ENCODE assay signal across 1 cellular context in genomic region chr9:127177682-127178265, GRCh38.
TF ChIP-seq lines count a peak whose summit lies in the region.

No MANE protein-coding gene starts in this region.

TF ChIP-seq in GM23338, 12 proteins besides CTCF, POLR2A, EP300 and RAD21 (continued from another document):
- TF ChIP-seq ZNF462 (CRISPR knock-in tag; IDR thresholded peaks at IDR 0.05): no peak
- TF ChIP-seq, protein P1, sequence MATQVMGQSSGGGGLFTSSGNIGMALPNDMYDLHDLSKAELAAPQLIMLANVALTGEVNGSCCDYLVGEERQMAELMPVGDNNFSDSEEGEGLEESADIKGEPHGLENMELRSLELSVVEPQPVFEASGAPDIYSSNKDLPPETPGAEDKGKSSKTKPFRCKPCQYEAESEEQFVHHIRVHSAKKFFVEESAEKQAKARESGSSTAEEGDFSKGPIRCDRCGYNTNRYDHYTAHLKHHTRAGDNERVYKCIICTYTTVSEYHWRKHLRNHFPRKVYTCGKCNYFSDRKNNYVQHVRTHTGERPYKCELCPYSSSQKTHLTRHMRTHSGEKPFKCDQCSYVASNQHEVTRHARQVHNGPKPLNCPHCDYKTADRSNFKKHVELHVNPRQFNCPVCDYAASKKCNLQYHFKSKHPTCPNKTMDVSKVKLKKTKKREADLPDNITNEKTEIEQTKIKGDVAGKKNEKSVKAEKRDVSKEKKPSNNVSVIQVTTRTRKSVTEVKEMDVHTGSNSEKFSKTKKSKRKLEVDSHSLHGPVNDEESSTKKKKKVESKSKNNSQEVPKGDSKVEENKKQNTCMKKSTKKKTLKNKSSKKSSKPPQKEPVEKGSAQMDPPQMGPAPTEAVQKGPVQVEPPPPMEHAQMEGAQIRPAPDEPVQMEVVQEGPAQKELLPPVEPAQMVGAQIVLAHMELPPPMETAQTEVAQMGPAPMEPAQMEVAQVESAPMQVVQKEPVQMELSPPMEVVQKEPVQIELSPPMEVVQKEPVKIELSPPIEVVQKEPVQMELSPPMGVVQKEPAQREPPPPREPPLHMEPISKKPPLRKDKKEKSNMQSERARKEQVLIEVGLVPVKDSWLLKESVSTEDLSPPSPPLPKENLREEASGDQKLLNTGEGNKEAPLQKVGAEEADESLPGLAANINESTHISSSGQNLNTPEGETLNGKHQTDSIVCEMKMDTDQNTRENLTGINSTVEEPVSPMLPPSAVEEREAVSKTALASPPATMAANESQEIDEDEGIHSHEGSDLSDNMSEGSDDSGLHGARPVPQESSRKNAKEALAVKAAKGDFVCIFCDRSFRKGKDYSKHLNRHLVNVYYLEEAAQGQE (IDR thresholded peaks at IDR 0.05; ENCODE audit: unreplicated experiment): no peak
- no peak for TF ChIP-seq STAT1 (IDR thresholded peaks at IDR 0.05; ENCODE audit: unreplicated experiment)
- TF ChIP-seq CREB1 (CRISPR knock-in tag; IDR thresholded peaks at IDR 0.05; ENCODE audit: low read depth): no peak
- no peak for TF ChIP-seq EZH2phosphoT487 (IDR thresholded peaks at IDR 0.05; ENCODE audit: unreplicated experiment)
- TF ChIP-seq ETS1 (IDR thresholded peaks at IDR 0.05): no peak
TF ChIP-seq in GM23338: peak in this region for 0.
